Comparison of ENCODE assay signal across 1 cellular context in the genomic region with DNA sequence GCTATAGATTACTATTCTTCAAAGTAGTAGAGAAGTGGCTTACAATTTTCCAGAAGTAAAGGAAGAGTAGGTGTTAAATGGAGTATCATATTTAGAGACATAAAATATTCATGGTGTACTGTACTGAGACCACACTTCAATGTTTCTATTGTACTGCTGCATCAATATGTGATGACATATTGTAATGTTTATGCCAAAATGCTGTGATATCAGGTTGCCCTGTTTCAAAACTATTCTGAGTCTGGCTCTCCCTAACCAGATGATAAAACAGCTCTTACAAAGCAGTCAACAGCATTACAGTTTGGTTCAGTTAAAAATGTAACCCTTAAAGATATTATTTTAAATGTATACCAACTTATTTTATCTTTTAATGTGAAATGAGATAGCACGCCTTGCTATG.
TF ChIP-seq lines count a peak whose summit lies in the region.

No MANE protein-coding gene starts in this region.

TF ChIP-seq in IMR-90, 13 proteins besides CTCF, POLR2A, EP300 and RAD21:
- TF ChIP-seq BHLHE40 (IDR thresholded peaks at IDR 0.05; ENCODE audit: low read depth, low read length) (no peak), CEBPB (IDR thresholded peaks at IDR 0.05; ENCODE audit: low read depth, low read length) (0 out of 2 replicates have a peak, but pooled peaks have one; percentile 27), MAZ (IDR thresholded peaks at IDR 0.05; ENCODE audit: borderline replicate concordance, low read depth, low read length) (no peak), CHD1 (IDR thresholded peaks at IDR 0.05; ENCODE audit: low read depth, low read length) (no peak)
